In genomic region chr6:114862809-114863208, GRCh38 we compare ENCODE assay signal across 21 cellular contexts.
A peak's percentile ranks its signal among the peaks of the same experiment; 100 is the strongest.
DNase-seq lines count a peak whose midpoint lies in the region; ATAC-seq and TF ChIP-seq lines count a peak whose summit lies in the region.
"Had no signal": no experiment of that assay in that cellular context is flagged by ENCODE, and none has a peak within 500 bp of the region (broad histone marks: within the 10 kb centered on the region; RNA-seq: fewer than 3 reads in every experiment).

No MANE protein-coding gene starts in this region.

- H3K4me1 ChIP-seq in adipocyte (ENCODE audit: control insufficient read depth, insufficient read depth, low read length) = no peaks in the 10 kb centered on the region
- no peaks in the 10 kb centered on the region for H3K4me1 ChIP-seq in esophagus muscularis mucosa
- H3K4me1 ChIP-seq: Caco-2, Peyer's patch had no signal

- H3K36me3 Mint-ChIP-seq in activated naive CD4-positive, alpha-beta T cell treated with anti-CD3 and anti-CD28 coated beads, Interleukin-2, amount 50 U/mL, for 72 hours = no peaks in the 10 kb centered on the region
- H3K36me3 Mint-ChIP-seq: CD14-positive monocyte had no signal

- no peak overlapping the region for H3K27ac ChIP-seq in esophagus muscularis mucosa (replicated peaks in 1 of 4)
- H3K27ac ChIP-seq: 22Rv1, HL-60, Peyer's patch had no signal

- H3K9me3 ChIP-seq in adipocyte (ENCODE audit: control insufficient read depth, low read length) (no peaks in the 10 kb centered on the region), esophagus muscularis mucosa (peaks cover 0 to 5% (median 2%) of the 10 kb centered on the region in 4 donors)
- H3K9me3 ChIP-seq: Caco-2, Peyer's patch had no signal

- H3K9ac ChIP-seq in adipocyte (ENCODE audit: low read length) = no peak overlapping the region

- H3K36me3 ChIP-seq in adipocyte (ENCODE audit: control insufficient read depth, insufficient read depth, low read length, severe bottlenecking) = no peaks in the 10 kb centered on the region
- no peaks in the 10 kb centered on the region for H3K36me3 ChIP-seq in esophagus muscularis mucosa
- H3K36me3 ChIP-seq: Peyer's patch had no signal

- TF ChIP-seq EP300 in esophagus muscularis mucosa (IDR thresholded peaks at IDR 0.05) = no peak

- H3K27me3 ChIP-seq in adipocyte (replicated peaks; ENCODE audit: control insufficient read depth, insufficient read depth, low read length) (no peaks in the 10 kb centered on the region), esophagus muscularis mucosa (no peaks in the 10 kb centered on the region)
- H3K27me3 ChIP-seq: Peyer's patch had no signal

- no peak overlapping the region for H3K27ac Mint-ChIP-seq in activated naive CD4-positive, alpha-beta T cell treated with anti-CD3 and anti-CD28 coated beads, Interleukin-2, amount 50 U/mL, for 72 hours
- H3K27ac Mint-ChIP-seq: CD14-positive monocyte had no signal

- intact Hi-C loops in esophagus muscularis mucosa (cut with DNase I) = no loop called here

- H3K4me3 ChIP-seq in adipocyte (ENCODE audit: low read length) (no peak overlapping the region), esophagus muscularis mucosa (no peak overlapping the region)
- H3K4me3 ChIP-seq: Peyer's patch had no signal

- 70% methylated on average over 2 of the region's 2 CpGs for WGBS in esophagus muscularis mucosa

- ATAC-seq in activated naive CD4-positive, alpha-beta T cell treated with anti-CD3 and anti-CD28 coated beads, Interleukin-2, amount 50 U/mL, for 72 hours = no peak

- peaks cover 3 to 26% of the 10 kb centered on the region in 2 donors for H3K9me3 Mint-ChIP-seq in activated naive CD4-positive, alpha-beta T cell treated with anti-CD3 and anti-CD28 coated beads, Interleukin-2, amount 50 U/mL, for 72 hours

- DNase-seq in DMS53 (lab: John Stamatoyannopoulos, UW) (peak; percentile 3), DMS53 treated with DMSO at 0.1 percent for 48 hours (lab: John Stamatoyannopoulos, UW; ENCODE audit: unreplicated experiment) (no peak), HT1080 (ENCODE audit: low read depth) (peak; percentile 62), adipocyte (ENCODE audit: low read depth) (peak; percentile 5), non-pigmented ciliary epithelial cell (ENCODE audit: low read depth) (peak; percentile 8), HUDEP-2 (lab: John Stamatoyannopoulos, UW; ENCODE audit: unreplicated experiment in 76 of 76) (no peak), esophagus muscularis mucosa (ENCODE audit: extremely low spot score) (no peak)
- no peak for DNase-seq in activated naive CD4-positive, alpha-beta T cell treated with anti-CD3 and anti-CD28 coated beads, Interleukin-2, amount 50 U/mL, for 72 hours (ENCODE audit: low spot score in 2 of 2)
- DNase-seq: Caco-2, DMS79 treated with DMSO at 0.1 percent for 48 hours, GOT3, IMR-90, NCI-H1092, NCI-H187, NCI-H2171, NCI-H82, Peyer's patch, SIG-M5 had no signal

- TF ChIP-seq POLR2A in esophagus muscularis mucosa (IDR thresholded peaks at IDR 0.05; ENCODE audit: low read depth) = no peak

- no peak for TF ChIP-seq CTCF in esophagus muscularis mucosa (IDR thresholded peaks at IDR 0.05)

Comparison
In these comparisons a context has a peak if more than half of its experiments do, and no peak if none do; other contexts are left out.
1. DNase-seq: peak in DMS53 (single experiment), HT1080 (single experiment), adipocyte (single experiment) and non-pigmented ciliary epithelial cell (single experiment); none in DMS53 treated with DMSO at 0.1 percent for 48 hours (single experiment), HUDEP-2 (0 of 76), activated naive CD4-positive, alpha-beta T cell treated with anti-CD3 and anti-CD28 coated beads, Interleukin-2, amount 50 U/mL, for 72 hours (0 of 2) and esophagus muscularis mucosa (single experiment).